Comparison of ENCODE assay signal across 16 cellular contexts in the genomic region with DNA sequence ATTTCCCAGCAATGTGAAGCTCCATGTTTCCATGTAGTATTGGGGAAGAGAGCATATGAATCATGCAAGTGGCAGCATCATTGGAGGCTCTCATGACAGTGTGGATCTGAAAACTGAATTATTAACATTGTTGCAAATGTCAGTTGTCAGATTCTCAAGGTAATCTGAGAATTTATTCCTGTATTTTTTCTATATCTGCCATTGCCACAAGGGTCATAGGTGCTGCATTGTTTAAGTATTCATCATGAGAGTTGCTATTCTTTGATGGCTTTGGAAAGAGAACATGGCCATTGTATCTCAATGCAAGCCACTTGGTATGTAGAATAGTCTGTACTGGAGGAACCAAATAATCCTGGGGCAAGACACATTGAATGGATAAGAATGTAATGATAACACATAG.
DNase-seq lines count a peak whose midpoint lies in the region; ATAC-seq and TF ChIP-seq lines count a peak whose summit lies in the region.
"Had no signal": no experiment of that assay in that cellular context is flagged by ENCODE, and none has a peak within 500 bp of the region (broad histone marks: within the 10 kb centered on the region; RNA-seq: fewer than 3 reads in every experiment).

No MANE protein-coding gene starts in this region.

- H3K27me3 ChIP-seq in brain microvascular endothelial cell (replicated peaks), result no peaks in the 10 kb centered on the region
- H3K27me3 ChIP-seq in left ventricle myocardium inferior (ENCODE audit: low read depth), result no peaks in the 10 kb centered on the region
- H3K27me3 ChIP-seq: BLaER1 treated with 17β-estradiol and CSF1 and Interleukin-3, amounts not matched to agents 10 nM and 100 nM had no signal

- ATAC-seq in GM19455 (IDR thresholded peaks at IDR 0.05; ENCODE audit: unreplicated experiment), result no peak
- ATAC-seq: CD8-positive, alpha-beta T cell; HCT116 had no signal

- no peaks in the 10 kb centered on the region for H3K36me3 ChIP-seq in brain microvascular endothelial cell (replicated peaks)
- H3K36me3 ChIP-seq in left ventricle myocardium inferior, result no peaks in the 10 kb centered on the region
- H3K36me3 ChIP-seq: BLaER1 treated with 17β-estradiol and CSF1 and Interleukin-3, amounts not matched to agents 10 nM and 100 nM had no signal

- TF ChIP-seq CTCF in brain microvascular endothelial cell (IDR thresholded peaks at IDR 0.05; ENCODE audit: low read depth, low read length, missing control alignments) (no peak), left ventricle myocardium inferior (IDR thresholded peaks at IDR 0.05; ENCODE audit: borderline replicate concordance) (no peak)

- H3K27ac ChIP-seq in brain microvascular endothelial cell (no peak overlapping the region), left ventricle myocardium inferior (replicated peaks) (no peak overlapping the region)
- H3K27ac ChIP-seq: BLaER1 treated with 17β-estradiol and CSF1 and Interleukin-3, amounts not matched to agents 10 nM and 100 nM; GM23248 had no signal

- H3K9me3 ChIP-seq in left ventricle myocardium inferior (replicated peaks), result no peaks in the 10 kb centered on the region
- H3K9me3 ChIP-seq: BLaER1 treated with 17β-estradiol and CSF1 and Interleukin-3, amounts not matched to agents 10 nM and 100 nM had no signal

- H3K4me1 ChIP-seq in left ventricle myocardium inferior, result no peaks in the 10 kb centered on the region

- intact Hi-C loops in left ventricle myocardium inferior (cut with micrococcal nuclease), result no loop called here

- DNase-seq in HT1080 (ENCODE audit: low read depth), result peak; percentile 67
- DNase-seq in M059J (ENCODE audit: low read depth), result peak; percentile 31
- DNase-seq in brain microvascular endothelial cell, result peak; percentile 71
- peak; percentile 82 for DNase-seq in iris pigment epithelial cell (ENCODE audit: low read depth)
- DNase-seq in left ventricle myocardium inferior, result no peak
- no peak for DNase-seq in epidermal melanocyte (ENCODE audit: insufficient read length, low spot score)
- DNase-seq: Calu3; CD8-positive, alpha-beta T cell; DMS79 treated with DMSO at 0.1 percent for 48 hours; GF-D8; GM23248; HFFc6; KBM-7 had no signal

- H3K4me3 ChIP-seq in brain microvascular endothelial cell (ENCODE audit: low read depth, low read length), result no peak overlapping the region
- no peak overlapping the region for H3K4me3 ChIP-seq in left ventricle myocardium inferior
- H3K4me3 ChIP-seq: BLaER1 treated with 17β-estradiol and CSF1 and Interleukin-3, amounts not matched to agents 10 nM and 100 nM; GM23248 had no signal

- in situ Hi-C loops in brain microvascular endothelial cell (cut with HindIII; ENCODE audit: low pct_ligation_motif_present, low sequenced_read_pairs), result no loop called here

Comparison
In these comparisons a context has a peak if more than half of its experiments do, and no peak if none do; other contexts are left out.
1. DNase-seq: peak in HT1080 (single experiment), M059J (single experiment), brain microvascular endothelial cell (single experiment) and iris pigment epithelial cell (single experiment); none in left ventricle myocardium inferior (single experiment) and epidermal melanocyte (single experiment).